ENCODE assay signal across 1 cellular context in genomic region chrX:1945879-1946278, GRCh38.
TF ChIP-seq lines count a peak whose summit lies in the region.

No MANE protein-coding gene starts in this region.

TF ChIP-seq in H1, 55 proteins besides CTCF, POLR2A, EP300 and RAD21 (continued from another document):
- no peak for TF ChIP-seq CHD7 (IDR thresholded peaks at IDR 0.05; ENCODE audit: insufficient replicate concordance, low read length)
- TF ChIP-seq SIX5 (IDR thresholded peaks at IDR 0.05; ENCODE audit: low read depth, low read length), result no peak
- TF ChIP-seq POU5F1 (IDR thresholded peaks at IDR 0.05; ENCODE audit: low read depth, low read length), result no peak
- TF ChIP-seq SIRT6 (IDR thresholded peaks at IDR 0.05; ENCODE audit: low read length), result no peak
- no peak for TF ChIP-seq TAF1 (IDR thresholded peaks at IDR 0.05; ENCODE audit: low read depth, low read length)
- no peak for TF ChIP-seq HDAC2 (IDR thresholded peaks at IDR 0.05; ENCODE audit: borderline replicate concordance in 1 of 2, low read depth in 2 of 2, low read length in 2 of 2)
- no peak for TF ChIP-seq RXRA (IDR thresholded peaks at IDR 0.05; ENCODE audit: insufficient read depth, low read depth, low read length)
- no peak for TF ChIP-seq SP1 (IDR thresholded peaks at IDR 0.05; ENCODE audit: low read depth, low read length)
- no peak for TF ChIP-seq CREB1 (IDR thresholded peaks at IDR 0.05)
- no peak for TF ChIP-seq GTF2F1 (IDR thresholded peaks at IDR 0.05; ENCODE audit: borderline replicate concordance, low read depth, low read length)
